Comparison of ENCODE assay signal across 1 cellular context in the genomic region with DNA sequence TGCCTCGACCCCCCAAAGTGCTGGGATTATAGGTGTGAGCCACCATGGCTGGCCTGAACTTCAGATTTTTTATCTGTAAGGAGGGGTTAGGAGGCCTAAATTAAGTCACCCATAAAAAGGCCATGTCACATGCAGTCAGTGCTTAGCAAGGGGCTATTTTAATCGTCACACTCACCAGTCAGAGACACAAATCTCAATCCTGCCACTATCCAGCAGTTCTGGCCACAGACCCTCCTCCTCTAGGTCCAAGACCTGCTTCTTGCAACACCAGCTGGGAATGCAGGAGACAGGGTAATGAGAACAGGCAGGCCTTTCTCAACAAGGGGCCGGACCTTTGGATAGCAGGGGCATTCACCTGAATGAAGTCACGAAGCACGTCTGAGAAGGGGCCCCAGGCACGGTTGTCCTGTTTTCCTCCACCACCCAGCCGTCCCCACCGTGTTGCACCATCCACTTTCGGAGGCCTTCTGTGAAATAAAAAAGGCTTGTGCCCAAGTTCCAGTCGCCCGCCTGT.
TF ChIP-seq lines count a peak whose summit lies in the region.

No MANE protein-coding gene starts in this region.

TF ChIP-seq in HepG2, 621 proteins besides CTCF, POLR2A, EP300 and RAD21 (continued from another document and continues in another):
- TF ChIP-seq NR2F2 (IDR thresholded peaks at IDR 0.05; ENCODE audit: borderline replicate concordance, low read depth), result no peak
- TF ChIP-seq ZNF557 (CRISPR knock-in tag; IDR thresholded peaks at IDR 0.05), result no peak
- TF ChIP-seq ZNF460 (CRISPR knock-in tag; IDR thresholded peaks at IDR 0.05; ENCODE audit: borderline replicate concordance), result no peak
- no peak for TF ChIP-seq KDM1A (CRISPR knock-in tag; IDR thresholded peaks at IDR 0.05)
- TF ChIP-seq, protein P1, sequence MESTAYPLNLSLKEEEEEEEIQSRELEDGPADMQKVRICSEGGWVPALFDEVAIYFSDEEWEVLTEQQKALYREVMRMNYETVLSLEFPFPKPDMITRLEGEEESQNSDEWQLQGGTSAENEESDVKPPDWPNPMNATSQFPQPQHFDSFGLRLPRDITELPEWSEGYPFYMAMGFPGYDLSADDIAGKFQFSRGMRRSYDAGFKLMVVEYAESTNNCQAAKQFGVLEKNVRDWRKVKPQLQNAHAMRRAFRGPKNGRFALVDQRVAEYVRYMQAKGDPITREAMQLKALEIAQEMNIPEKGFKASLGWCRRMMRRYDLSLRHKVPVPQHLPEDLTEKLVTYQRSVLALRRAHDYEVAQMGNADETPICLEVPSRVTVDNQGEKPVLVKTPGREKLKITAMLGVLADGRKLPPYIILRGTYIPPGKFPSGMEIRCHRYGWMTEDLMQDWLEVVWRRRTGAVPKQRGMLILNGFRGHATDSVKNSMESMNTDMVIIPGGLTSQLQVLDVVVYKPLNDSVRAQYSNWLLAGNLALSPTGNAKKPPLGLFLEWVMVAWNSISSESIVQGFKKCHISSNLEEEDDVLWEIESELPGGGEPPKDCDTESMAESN (CRISPR knock-in tag; conservative IDR thresholded peaks at IDR 0.05), result no peak
- TF ChIP-seq TEAD3 (CRISPR knock-in tag; optimal IDR thresholded peaks at IDR 0.05; ENCODE audit: borderline replicate concordance), result peak; percentile 64
- TF ChIP-seq DNMT1 (CRISPR knock-in tag; IDR thresholded peaks at IDR 0.05), result no peak
- TF ChIP-seq CHD2 (IDR thresholded peaks at IDR 0.05; ENCODE audit: low read depth, low read length), result no peak
- TF ChIP-seq RBM22 (optimal IDR thresholded peaks at IDR 0.05; ENCODE audit: low read length), result no peak
- TF ChIP-seq ZNF569 (CRISPR knock-in tag; IDR thresholded peaks at IDR 0.05; ENCODE audit: borderline replicate concordance), result no peak
- TF ChIP-seq MAFG (CRISPR knock-in tag; IDR thresholded peaks at IDR 0.05), result no peak
- no peak for TF ChIP-seq ZNF567 (CRISPR knock-in tag; IDR thresholded peaks at IDR 0.05; ENCODE audit: borderline replicate concordance)
- TF ChIP-seq ZNF598 (CRISPR knock-in tag; IDR thresholded peaks at IDR 0.05; ENCODE audit: borderline replicate concordance), result no peak
- TF ChIP-seq, protein P2, sequence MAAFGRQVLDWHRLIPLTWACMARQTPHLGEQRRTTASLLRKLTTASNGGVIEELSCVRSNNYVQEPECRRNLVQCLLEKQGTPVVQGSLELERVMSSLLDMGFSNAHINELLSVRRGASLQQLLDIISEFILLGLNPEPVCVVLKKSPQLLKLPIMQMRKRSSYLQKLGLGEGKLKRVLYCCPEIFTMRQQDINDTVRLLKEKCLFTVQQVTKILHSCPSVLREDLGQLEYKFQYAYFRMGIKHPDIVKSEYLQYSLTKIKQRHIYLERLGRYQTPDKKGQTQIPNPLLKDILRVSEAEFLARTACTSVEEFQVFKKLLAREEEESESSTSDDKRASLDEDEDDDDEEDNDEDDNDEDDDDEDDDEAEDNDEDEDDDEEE (CRISPR knock-in tag; IDR thresholded peaks at IDR 0.05), result no peak; the same call in 1 of the 2 replicates
- no peak for TF ChIP-seq TRIM24 (CRISPR knock-in tag; IDR thresholded peaks at IDR 0.05)
- TF ChIP-seq HMGA1 (CRISPR knock-in tag; conservative IDR thresholded peaks at IDR 0.05), result no peak
- no peak for TF ChIP-seq ZNF7 (CRISPR knock-in tag; IDR thresholded peaks at IDR 0.05)
- TF ChIP-seq ZNF230 (CRISPR knock-in tag; IDR thresholded peaks at IDR 0.05), result no peak
- TF ChIP-seq ZNF30 (CRISPR knock-in tag; IDR thresholded peaks at IDR 0.05), result no peak
- 0 out of 2 replicates have a peak, but pooled peaks have one; percentile 42 for TF ChIP-seq ZSCAN9 (CRISPR knock-in tag; IDR thresholded peaks at IDR 0.05; ENCODE audit: borderline replicate concordance)
- TF ChIP-seq ZNF850 (CRISPR knock-in tag; conservative IDR thresholded peaks at IDR 0.05), result no peak
- TF ChIP-seq, protein P3, sequence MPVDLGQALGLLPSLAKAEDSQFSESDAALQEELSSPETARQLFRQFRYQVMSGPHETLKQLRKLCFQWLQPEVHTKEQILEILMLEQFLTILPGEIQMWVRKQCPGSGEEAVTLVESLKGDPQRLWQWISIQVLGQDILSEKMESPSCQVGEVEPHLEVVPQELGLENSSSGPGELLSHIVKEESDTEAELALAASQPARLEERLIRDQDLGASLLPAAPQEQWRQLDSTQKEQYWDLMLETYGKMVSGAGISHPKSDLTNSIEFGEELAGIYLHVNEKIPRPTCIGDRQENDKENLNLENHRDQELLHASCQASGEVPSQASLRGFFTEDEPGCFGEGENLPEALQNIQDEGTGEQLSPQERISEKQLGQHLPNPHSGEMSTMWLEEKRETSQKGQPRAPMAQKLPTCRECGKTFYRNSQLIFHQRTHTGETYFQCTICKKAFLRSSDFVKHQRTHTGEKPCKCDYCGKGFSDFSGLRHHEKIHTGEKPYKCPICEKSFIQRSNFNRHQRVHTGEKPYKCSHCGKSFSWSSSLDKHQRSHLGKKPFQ (CRISPR knock-in tag; IDR thresholded peaks at IDR 0.05; ENCODE audit: insufficient replicate concordance), result no peak
- no peak for TF ChIP-seq ZNF382 (CRISPR knock-in tag; IDR thresholded peaks at IDR 0.05; ENCODE audit: borderline replicate concordance)
- no peak for TF ChIP-seq NFE2 (CRISPR knock-in tag; IDR thresholded peaks at IDR 0.05)
- TF ChIP-seq, protein P4, sequence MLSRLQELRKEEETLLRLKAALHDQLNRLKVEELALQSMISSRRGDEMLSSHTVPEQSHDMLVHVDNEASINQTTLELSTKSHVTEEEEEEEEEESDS (CRISPR knock-in tag; IDR thresholded peaks at IDR 0.05; ENCODE audit: borderline replicate concordance), result no peak
- peak; percentile 48; the same call in 1 of the 2 replicates for TF ChIP-seq ZNF556 (CRISPR knock-in tag; IDR thresholded peaks at IDR 0.05; ENCODE audit: borderline replicate concordance)
- TF ChIP-seq SP4 (CRISPR knock-in tag; IDR thresholded peaks at IDR 0.05), result no peak; the same call in 1 of the 2 replicates
- no peak for TF ChIP-seq REPIN1 (CRISPR knock-in tag; IDR thresholded peaks at IDR 0.05; ENCODE audit: borderline replicate concordance, low read depth)
- TF ChIP-seq NBN (conservative IDR thresholded peaks at IDR 0.05), result no peak
- TF ChIP-seq, protein P5, sequence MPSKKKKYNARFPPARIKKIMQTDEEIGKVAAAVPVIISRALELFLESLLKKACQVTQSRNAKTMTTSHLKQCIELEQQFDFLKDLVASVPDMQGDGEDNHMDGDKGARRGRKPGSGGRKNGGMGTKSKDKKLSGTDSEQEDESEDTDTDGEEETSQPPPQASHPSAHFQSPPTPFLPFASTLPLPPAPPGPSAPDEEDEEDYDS (CRISPR knock-in tag; IDR thresholded peaks at IDR 0.05), result no peak; the same call in 1 of the 2 replicates
- TF ChIP-seq, protein P6, sequence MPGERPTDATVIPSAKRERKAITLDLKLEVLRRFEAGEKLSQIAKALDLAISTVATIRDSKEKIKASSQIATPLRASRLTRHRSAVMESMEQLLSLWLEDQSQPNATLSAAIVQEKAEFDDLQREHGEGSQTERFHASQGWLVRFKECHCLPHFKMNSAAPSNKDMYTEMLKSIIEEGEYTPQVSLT (CRISPR knock-in tag; IDR thresholded peaks at IDR 0.05; ENCODE audit: borderline replicate concordance, low read depth), result no peak
- TF ChIP-seq, protein P7, sequence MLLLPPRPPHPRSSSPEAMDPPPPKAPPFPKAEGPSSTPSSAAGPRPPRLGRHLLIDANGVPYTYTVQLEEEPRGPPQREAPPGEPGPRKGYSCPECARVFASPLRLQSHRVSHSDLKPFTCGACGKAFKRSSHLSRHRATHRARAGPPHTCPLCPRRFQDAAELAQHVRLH (CRISPR knock-in tag; IDR thresholded peaks at IDR 0.05; ENCODE audit: borderline replicate concordance, low read depth), result no peak
- TF ChIP-seq ZNF501 (CRISPR knock-in tag; IDR thresholded peaks at IDR 0.05), result no peak
- TF ChIP-seq ATF7 (IDR thresholded peaks at IDR 0.05), result no peak
- TF ChIP-seq ATF7 (CRISPR knock-in tag; IDR thresholded peaks at IDR 0.05), result 0 out of 2 replicates have a peak, but pooled peaks have one; percentile 26
- no peak for TF ChIP-seq SMC3 (IDR thresholded peaks at IDR 0.05; ENCODE audit: low read length)
- TF ChIP-seq, protein P8, sequence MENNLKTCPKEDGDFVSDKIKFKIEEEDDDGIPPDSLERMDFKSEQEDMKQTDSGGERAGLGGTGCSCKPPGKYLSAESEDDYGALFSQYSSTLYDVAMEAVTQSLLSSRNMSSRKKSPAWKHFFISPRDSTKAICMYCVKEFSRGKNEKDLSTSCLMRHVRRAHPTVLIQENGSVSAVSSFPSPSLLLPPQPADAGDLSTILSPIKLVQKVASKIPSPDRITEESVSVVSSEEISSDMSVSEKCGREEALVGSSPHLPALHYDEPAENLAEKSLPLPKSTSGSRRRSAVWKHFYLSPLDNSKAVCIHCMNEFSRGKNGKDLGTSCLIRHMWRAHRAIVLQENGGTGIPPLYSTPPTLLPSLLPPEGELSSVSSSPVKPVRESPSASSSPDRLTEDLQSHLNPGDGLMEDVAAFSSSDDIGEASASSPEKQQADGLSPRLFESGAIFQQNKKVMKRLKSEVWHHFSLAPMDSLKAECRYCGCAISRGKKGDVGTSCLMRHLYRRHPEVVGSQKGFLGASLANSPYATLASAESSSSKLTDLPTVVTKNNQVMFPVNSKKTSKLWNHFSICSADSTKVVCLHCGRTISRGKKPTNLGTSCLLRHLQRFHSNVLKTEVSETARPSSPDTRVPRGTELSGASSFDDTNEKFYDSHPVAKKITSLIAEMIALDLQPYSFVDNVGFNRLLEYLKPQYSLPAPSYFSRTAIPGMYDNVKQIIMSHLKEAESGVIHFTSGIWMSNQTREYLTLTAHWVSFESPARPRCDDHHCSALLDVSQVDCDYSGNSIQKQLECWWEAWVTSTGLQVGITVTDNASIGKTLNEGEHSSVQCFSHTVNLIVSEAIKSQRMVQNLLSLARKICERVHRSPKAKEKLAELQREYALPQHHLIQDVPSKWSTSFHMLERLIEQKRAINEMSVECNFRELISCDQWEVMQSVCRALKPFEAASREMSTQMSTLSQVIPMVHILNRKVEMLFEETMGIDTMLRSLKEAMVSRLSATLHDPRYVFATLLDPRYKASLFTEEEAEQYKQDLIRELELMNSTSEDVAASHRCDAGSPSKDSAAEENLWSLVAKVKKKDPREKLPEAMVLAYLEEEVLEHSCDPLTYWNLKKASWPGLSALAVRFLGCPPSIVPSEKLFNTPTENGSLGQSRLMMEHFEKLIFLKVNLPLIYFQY (CRISPR knock-in tag; IDR thresholded peaks at IDR 0.05; ENCODE audit: borderline replicate concordance), result no peak
- no peak for TF ChIP-seq WIZ (CRISPR knock-in tag; IDR thresholded peaks at IDR 0.05)
- no peak for TF ChIP-seq ZNF343 (CRISPR knock-in tag; IDR thresholded peaks at IDR 0.05)
- TF ChIP-seq, protein P9, sequence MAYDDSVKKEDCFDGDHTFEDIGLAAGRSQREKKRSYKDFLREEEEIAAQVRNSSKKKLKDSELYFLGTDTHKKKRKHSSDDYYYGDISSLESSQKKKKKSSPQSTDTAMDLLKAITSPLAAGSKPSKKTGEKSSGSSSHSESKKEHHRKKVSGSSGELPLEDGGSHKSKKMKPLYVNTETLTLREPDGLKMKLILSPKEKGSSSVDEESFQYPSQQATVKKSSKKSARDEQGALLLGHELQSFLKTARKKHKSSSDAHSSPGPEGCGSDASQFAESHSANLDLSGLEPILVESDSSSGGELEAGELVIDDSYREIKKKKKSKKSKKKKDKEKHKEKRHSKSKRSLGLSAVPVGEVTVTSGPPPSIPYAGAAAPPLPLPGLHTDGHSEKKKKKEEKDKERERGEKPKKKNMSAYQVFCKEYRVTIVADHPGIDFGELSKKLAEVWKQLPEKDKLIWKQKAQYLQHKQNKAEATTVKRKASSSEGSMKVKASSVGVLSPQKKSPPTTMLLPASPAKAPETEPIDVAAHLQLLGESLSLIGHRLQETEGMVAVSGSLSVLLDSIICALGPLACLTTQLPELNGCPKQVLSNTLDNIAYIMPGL (CRISPR knock-in tag; IDR thresholded peaks at IDR 0.05; ENCODE audit: borderline replicate concordance in 1 of 2, low read depth in 1 of 2), result no peak
